In the genomic region with DNA sequence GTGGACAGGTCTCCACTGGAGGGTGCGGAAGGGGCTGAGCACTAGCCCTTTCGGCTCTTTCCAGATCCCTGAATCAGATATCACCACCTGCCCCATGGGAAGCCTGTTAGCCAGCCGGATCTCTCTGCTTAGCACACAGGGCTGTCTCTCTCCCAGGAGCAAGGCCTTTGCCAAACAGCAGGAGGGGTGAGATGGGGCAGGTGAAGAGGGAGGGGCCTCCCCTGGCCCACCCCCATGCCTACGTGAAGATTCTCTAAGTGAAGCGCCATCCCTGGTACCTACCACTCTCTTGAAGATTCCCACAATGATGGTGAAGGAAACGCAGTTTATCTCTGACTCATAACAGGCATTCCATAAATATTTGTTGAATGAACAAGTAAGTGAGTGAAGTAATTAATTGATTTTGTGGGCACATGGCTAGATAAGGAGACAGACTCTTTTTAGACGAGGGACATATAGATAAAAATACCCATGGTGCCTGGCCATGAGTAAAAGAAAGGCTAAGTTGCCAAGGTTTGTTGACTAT, we compare ENCODE assay signal across 12 cellular contexts. TPM values are rescaled to one million over a fixed set of nuclear protein-coding genes. Genes with fewer than 3 reads are reported as not detected.
A peak's percentile ranks its signal among the peaks of the same experiment; 100 is the strongest.
DNase-seq lines count a peak whose midpoint lies in the region; ATAC-seq and TF ChIP-seq lines count a peak whose summit lies in the region.
"Had no signal": no experiment of that assay in that cellular context is flagged by ENCODE, and none has a peak within 500 bp of the region (broad histone marks: within the 10 kb centered on the region; RNA-seq: fewer than 3 reads in every experiment).

No MANE protein-coding gene starts in this region.

- peak overlapping the region; percentile 28 for H3K27ac Mint-ChIP-seq in progenitor cell of endocrine pancreas
- H3K27ac Mint-ChIP-seq: T-helper 1 cell treated with Interleukin-12 subunit alpha and Interleukin-12 subunit beta and Interleukin-4 antibody, amounts not matched to agents 30 μg/mL and 1 μg/mL, for 36 hours; type B pancreatic cell had no signal

- no peaks in the 10 kb centered on the region for H3K36me3 ChIP-seq in sigmoid colon

- peaks cover 16% of the 10 kb centered on the region for H3K4me1 Mint-ChIP-seq in progenitor cell of endocrine pancreas (ENCODE audit: low read depth)

- no peak overlapping the region for H3K4me3 ChIP-seq in foreskin fibroblast (ENCODE audit: low read depth in 1 of 2, low read length in 2 of 2)
- H3K4me3 ChIP-seq in sigmoid colon, result no peak overlapping the region

- WGBS in sigmoid colon, 2 donors, result 75 to 83% methylated on average over 7 of the region's 7 CpGs

- no peaks in the 10 kb centered on the region for H3K4me1 ChIP-seq in sigmoid colon

- no peaks in the 10 kb centered on the region for H3K36me3 Mint-ChIP-seq in progenitor cell of endocrine pancreas (ENCODE audit: insufficient read depth)
- H3K36me3 Mint-ChIP-seq: type B pancreatic cell had no signal

- peaks cover 11% of the 10 kb centered on the region for H3K27me3 Mint-ChIP-seq in progenitor cell of endocrine pancreas

- intact Hi-C loops in sigmoid colon (cut with DNase I), result no loop called here

- TF ChIP-seq CTCF in foreskin fibroblast (IDR thresholded peaks at IDR 0.05; ENCODE audit: low read depth, low read length) (no peak), progenitor cell of endocrine pancreas (IDR thresholded peaks at IDR 0.05; ENCODE audit: unreplicated experiment) (no peak), sigmoid colon (IDR thresholded peaks at IDR 0.05) (no peak)

- H3K9me3 Mint-ChIP-seq in progenitor cell of endocrine pancreas (ENCODE audit: low read depth), result peaks cover 3% of the 10 kb centered on the region
- H3K9me3 Mint-ChIP-seq: T-helper 1 cell treated with Interleukin-12 subunit alpha and Interleukin-12 subunit beta and Interleukin-4 antibody, amounts not matched to agents 30 μg/mL and 1 μg/mL, for 36 hours had no signal

- peaks cover 0 to 4% (median 0%) of the 10 kb centered on the region in 3 donors for H3K27me3 ChIP-seq in sigmoid colon

- TF ChIP-seq POLR2A in sigmoid colon (IDR thresholded peaks at IDR 0.05), result no peak

- H3K4me3 Mint-ChIP-seq in progenitor cell of endocrine pancreas (ENCODE audit: low read depth), result no peak overlapping the region
- H3K4me3 Mint-ChIP-seq: T-helper 1 cell treated with Interleukin-12 subunit alpha and Interleukin-12 subunit beta and Interleukin-4 antibody, amounts not matched to agents 30 μg/mL and 1 μg/mL, for 36 hours; type B pancreatic cell had no signal

- H3K27ac ChIP-seq in sigmoid colon, result no peak overlapping the region

- peak; percentile 66 for DNase-seq in H4 (ENCODE audit: low spot score)
- DNase-seq in SK-MEL-5 (ENCODE audit: low read depth, low spot score), result peak; percentile 28
- peak; percentile 33 to 60 for DNase-seq in foreskin fibroblast
- DNase-seq in progenitor cell of endocrine pancreas (ENCODE audit: low spot score, unreplicated experiment), result no peak
- no peak for DNase-seq in Ammon's horn (ENCODE audit: low spot score)
- DNase-seq in activated effector memory CD4-positive, alpha-beta T cell treated with anti-CD3 and anti-CD28 coated beads, Interleukin-2, amount 50 U/mL, for 16 hours, result no peak
- no peak for DNase-seq in sigmoid colon
- DNase-seq: DND-41, NCI-H446 treated with DMSO at 0.1 percent for 48 hours had no signal

- in situ Hi-C loops in SK-MEL-5 (cut with HindIII; ENCODE audit: low pct_unique_long_range_greater_than_20kb, low sequenced_read_pairs), result no loop called here

- no peak for ATAC-seq in GM18858 (IDR thresholded peaks at IDR 0.05; ENCODE audit: unreplicated experiment)

- H3K9me3 ChIP-seq in sigmoid colon, result no peaks in the 10 kb centered on the region

- no peak for TF ChIP-seq EP300 in sigmoid colon (IDR thresholded peaks at IDR 0.05)

RNA-seq across cellular contexts. Expression of a gene that starts 19.6 kb away (rescaled TPM):
- 0.04 TPM in 2 replicates for total RNA-seq in H4 (2014; rRNA removed; shearing (Covaris generic))
- total RNA-seq in SK-MEL-5 (2014; rRNA removed; shearing (Covaris generic)), result not detected in 2 replicates
- polyA plus RNA-seq in SK-MEL-5 (2015; cell fraction: cytosol; rRNA removed), result 0.01 TPM in 1 of 2 replicates, not detected in the other
- not detected in 2 replicates for polyA plus RNA-seq in SK-MEL-5 (2015; cell fraction: nucleus; rRNA removed)
- 4.9 and 5.1 TPM in 2 replicates for total RNA-seq in progenitor cell of endocrine pancreas
- total RNA-seq in sigmoid colon, result not detected
- polyA plus RNA-seq in sigmoid colon, result under 1 TPM in 2 of 3 donors, not detected in 1; under 0.01 to 0.04 TPM

RNA-seq across cellular contexts. Expression of a gene that starts 54.6 kb away (rescaled TPM):
- total RNA-seq in H4 (2014; rRNA removed; shearing (Covaris generic)), result not detected in 2 replicates
- total RNA-seq in SK-MEL-5 (2014; rRNA removed; shearing (Covaris generic)), result not detected in 2 replicates
- polyA plus RNA-seq in SK-MEL-5 (2015; cell fraction: cytosol; rRNA removed), result not detected in 2 replicates
- not detected in 2 replicates for polyA plus RNA-seq in SK-MEL-5 (2015; cell fraction: nucleus; rRNA removed)
- total RNA-seq in progenitor cell of endocrine pancreas (not detected in 2 replicates), sigmoid colon (not detected)
- not detected for polyA plus RNA-seq in sigmoid colon

Comparison
In these comparisons a context has a peak if more than half of its experiments do, and no peak if none do; other contexts are left out.
1. DNase-seq: peak in H4 (single experiment), SK-MEL-5 (single experiment) and foreskin fibroblast (2 of 2); none in progenitor cell of endocrine pancreas (single experiment), Ammon's horn (single experiment), activated effector memory CD4-positive, alpha-beta T cell treated with anti-CD3 and anti-CD28 coated beads, Interleukin-2, amount 50 U/mL, for 16 hours (single experiment) and sigmoid colon (single experiment).